8 cellular contexts compared by ENCODE assay signal in genomic region chrX:125940985-125941384, GRCh38.
"Had no signal": no experiment of that assay in that cellular context is flagged by ENCODE, and none has a peak within 500 bp of the region (broad histone marks: within the 10 kb centered on the region; RNA-seq: fewer than 3 reads in every experiment).

No MANE protein-coding gene starts in this region.

- DNase-seq: GM23248, GOT3, H7, H9, HCEC 1CT, HFFc6 had no signal

- H3K36me3 ChIP-seq: HAP-1 had no signal

- H3K4me3 Mint-ChIP-seq: H9, HFFc6 had no signal

- H3K4me3 ChIP-seq: GM23248, HAP-1 had no signal

- ATAC-seq: HCT116 had no signal

- H3K4me1 ChIP-seq: HAP-1 had no signal

- H3K27ac ChIP-seq: GM23248 had no signal

- H3K27ac Mint-ChIP-seq: HFFc6 had no signal

- H2AFZ ChIP-seq: GM23248 had no signal

- H3K4me1 Mint-ChIP-seq: H9 had no signal
